10 cellular contexts compared by ENCODE assay signal in genomic region chr14:55348766-55349453, GRCh38.
DNase-seq lines count a peak whose midpoint lies in the region; ATAC-seq, FAIRE-seq and TF ChIP-seq lines count a peak whose summit lies in the region.
"Had no signal": no experiment of that assay in that cellular context is flagged by ENCODE, and none has a peak within 500 bp of the region (broad histone marks: within the 10 kb centered on the region; RNA-seq: fewer than 3 reads in every experiment).

No MANE protein-coding gene starts in this region.

- intact Hi-C loops in K562 (cut with micrococcal nuclease), result no loop called here

- no peaks in the 10 kb centered on the region for H3K27me3 Mint-ChIP-seq in activated T-cell treated with anti-CD3 and anti-CD28 coated beads, Interleukin-2, amount 50 U/mL, for 72 hours (ENCODE audit: low read depth)

- DNase-seq in activated T-cell treated with anti-CD3 and anti-CD28 coated beads, Interleukin-2, amount 50 U/mL, for 72 hours, result no peak
- no peak for DNase-seq in activated T-cell treated with anti-CD3 and anti-CD28 coated beads, Interleukin-2, amount 50 U/mL, for 48 hours
- no peak for DNase-seq in K562 (ENCODE audit: extremely low read depth in 1 of 4, low spot score in 3 of 4)
- DNase-seq in superior temporal gyrus (ENCODE audit: extremely low spot score), result peak; percentile 11
- DNase-seq in H54 (ENCODE audit: insufficient read length, low spot score), result no peak
- DNase-seq: midbrain, NCI-H2081 treated with DMSO at 0.1 percent for 48 hours had no signal

- no peak overlapping the region for H3K4me2 ChIP-seq in K562 (ENCODE audit: insufficient read depth, low read length)

- peak; percentile 64 for FAIRE-seq in K562 (lab: Jason Lieb, UNC)
- no peak for FAIRE-seq in H54 (lab: Jason Lieb, UNC)

- H3K9me3 ChIP-seq in K562 (replicated peaks; ENCODE audit: control insufficient read depth, insufficient read depth, low read depth, low read length), result no peaks in the 10 kb centered on the region

- in situ Hi-C loops in K562 (cut with MboI), result no loop called here

- H3K4me3 ChIP-seq in K562, result no peak overlapping the region

- peaks cover 47% of the 10 kb centered on the region for H3K4me1 Mint-ChIP-seq in activated T-cell treated with anti-CD3 and anti-CD28 coated beads, Interleukin-2, amount 50 U/mL, for 72 hours (ENCODE audit: low read depth)

- H3K4me1 ChIP-seq in K562 (replicated peaks in 1 of 2; ENCODE audit: control insufficient read depth in 2 of 2, insufficient read depth in 2 of 2, low read length in 2 of 2), result peaks cover 0 to 9% of the 10 kb centered on the region in 2 experiments; a peak in 2 of 5 replicates

- H2AFZ ChIP-seq in K562 (ENCODE audit: low read depth, low read length), result no peak overlapping the region

- ATAC-seq in activated T-cell treated with anti-CD3 and anti-CD28 coated beads, Interleukin-2, amount 50 U/mL, for 72 hours (replicated peaks in 1 of 2), result peak; percentile 82 to 89
- ATAC-seq in HG03095 (IDR thresholded peaks at IDR 0.05; ENCODE audit: unreplicated experiment) (peak; percentile 68), K562 (peak; percentile 39; the same call in 2 of the 3 replicates), GM18870 (IDR thresholded peaks at IDR 0.05; ENCODE audit: unreplicated experiment) (no peak), HG02588 (IDR thresholded peaks at IDR 0.05; ENCODE audit: unreplicated experiment) (no peak)

- TF ChIP-seq EP300 in K562 (IDR thresholded peaks at IDR 0.05; ENCODE audit: low read length), result no peak

- WGBS in K562 (ENCODE audit: insufficient coverage, low coverage, missing lambda C conversion rate), result 3% methylated on average over 4 of the region's 4 CpGs

- no peak for TF ChIP-seq CTCF in K562 (IDR thresholded peaks at IDR 0.05 in 2 of 3, conservative IDR thresholded peaks at IDR 0.05 in 1 of 3; ENCODE audit: insufficient read depth in 2 of 3, low read depth in 1 of 3, low read length in 3 of 3)

- TF ChIP-seq POLR2A in K562 (conservative IDR thresholded peaks at IDR 0.05) (no peak), H54 (IDR thresholded peaks at IDR 0.05; ENCODE audit: low read depth, low read length) (no peak)

- no peak overlapping the region for H3K9ac ChIP-seq in K562 (ENCODE audit: insufficient read depth in 1 of 2, low read depth in 2 of 2, low read length in 2 of 2)

- no peak for TF ChIP-seq RAD21 in K562 (CRISPR knock-in tag; conservative IDR thresholded peaks at IDR 0.05 in 1 of 2, IDR thresholded peaks at IDR 0.05 in 1 of 2)

- no peak overlapping the region for H3K27ac ChIP-seq in K562 (ENCODE audit: extremely low read depth, low read depth, low read length)

- H3K36me3 Mint-ChIP-seq in activated T-cell treated with anti-CD3 and anti-CD28 coated beads, Interleukin-2, amount 50 U/mL, for 72 hours (ENCODE audit: insufficient read depth in 2 of 2), result peaks cover 4% of the 10 kb centered on the region in 2 donors

- H4K20me1 ChIP-seq in K562 (replicated peaks; ENCODE audit: control insufficient read depth, insufficient read depth, low read length), result no peaks in the 10 kb centered on the region

- POLR2A ChIA-PET in K562 (lab: Yijun Ruan, JAX), result no interaction called here

- CTCF ChIA-PET in K562 (lab: Yijun Ruan, JAX; ENCODE audit: low intra/inter-chr PET ratio), result interaction anchor here (0.7 kb wide), 1 partner anchor 78 kb away, joined by 3 read pairs; no protein-coding TSS in a partner anchor

- no peaks in the 10 kb centered on the region for H3K9me3 Mint-ChIP-seq in activated T-cell treated with anti-CD3 and anti-CD28 coated beads, Interleukin-2, amount 50 U/mL, for 72 hours

- no peaks in the 10 kb centered on the region for H3K9me1 ChIP-seq in K562 (ENCODE audit: control insufficient read depth, insufficient read depth, low read length)

- peaks cover 34% of the 10 kb centered on the region for H3K36me3 ChIP-seq in K562 (ENCODE audit: control insufficient read depth, insufficient read depth, low read length)

- H3K27me3 ChIP-seq in K562 (ENCODE audit: control insufficient read depth in 2 of 2, insufficient read depth in 2 of 2, low read length in 2 of 2), result no peaks in the 10 kb centered on the region

- peaks cover 30% of the 10 kb centered on the region for H3K79me2 ChIP-seq in K562 (ENCODE audit: control insufficient read depth, insufficient read depth, low read length)

- peak overlapping the region; percentile 11 to 38 for H3K4me3 Mint-ChIP-seq in activated T-cell treated with anti-CD3 and anti-CD28 coated beads, Interleukin-2, amount 50 U/mL, for 72 hours

- no TSS peak for BruUV-seq in K562 (replicated peaks; lab: Mats Ljungman, UMichigan)

- no peak overlapping the region for H3K27ac Mint-ChIP-seq in activated T-cell treated with anti-CD3 and anti-CD28 coated beads, Interleukin-2, amount 50 U/mL, for 72 hours

TF ChIP-seq in K562, 482 proteins besides CTCF, POLR2A, EP300 and RAD21:
- no peak for TF ChIP-seq NFIC (IDR thresholded peaks at IDR 0.05)
- TF ChIP-seq SPI1 (IDR thresholded peaks at IDR 0.05; ENCODE audit: borderline replicate concordance, low read depth, low read length), result peak; percentile 71; the same call in 1 of the 2 replicates
- peak; percentile 90 for TF ChIP-seq HMBOX1 (IDR thresholded peaks at IDR 0.05)
TF ChIP-seq in K562: peak in this region for 2.

Comparison
In these comparisons a context has a peak if more than half of its experiments do, and no peak if none do; other contexts are left out.
1. ATAC-seq: peak in activated T-cell treated with anti-CD3 and anti-CD28 coated beads, Interleukin-2, amount 50 U/mL, for 72 hours (2 of 2), HG03095 (single experiment) and K562 (single experiment); none in GM18870 (single experiment) and HG02588 (single experiment).